10 cellular contexts compared by ENCODE assay signal in the genomic region with DNA sequence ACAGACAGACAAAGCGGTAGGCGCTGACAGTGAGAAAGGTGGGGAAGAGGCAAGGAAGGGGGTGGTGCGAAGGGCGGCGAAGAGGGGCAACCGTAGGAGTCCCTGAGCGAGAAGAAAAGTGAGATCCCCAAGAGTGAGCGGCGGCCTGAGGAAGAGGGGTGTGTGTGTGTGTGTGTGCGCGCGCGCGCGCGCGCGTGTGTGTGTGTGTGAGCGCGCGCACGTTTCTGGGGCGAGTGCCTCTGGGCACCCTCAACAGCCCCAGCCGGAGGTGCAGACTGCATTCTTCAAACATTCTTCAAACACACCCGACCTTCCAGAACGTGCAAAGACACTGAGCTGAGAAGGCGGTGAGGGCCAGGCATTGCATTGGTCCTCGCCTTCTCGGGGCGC.
DNase-seq lines count a peak whose midpoint lies in the region; ATAC-seq, FAIRE-seq and TF ChIP-seq lines count a peak whose summit lies in the region.
"Had no signal": no experiment of that assay in that cellular context is flagged by ENCODE, and none has a peak within 500 bp of the region (broad histone marks: within the 10 kb centered on the region; RNA-seq: fewer than 3 reads in every experiment).

No MANE protein-coding gene starts in this region.

- H3K9me3 ChIP-seq in keratinocyte (ENCODE audit: control insufficient read depth, low read depth, low read length), result no peaks in the 10 kb centered on the region

- H3K4me2 ChIP-seq in keratinocyte (ENCODE audit: control insufficient read depth, extremely low read depth, insufficient read depth, low read depth, low read length), result peak overlapping the region; percentile 39

- H3K79me2 ChIP-seq in keratinocyte (ENCODE audit: control insufficient read depth, insufficient read depth, low read length), result no peaks in the 10 kb centered on the region

- no peaks in the 10 kb centered on the region for H3K9me1 ChIP-seq in keratinocyte (ENCODE audit: control insufficient read depth, extremely low read depth, insufficient read depth, low read length)

- intact Hi-C loops in activated CD4-positive, alpha-beta T cell treated with anti-CD3 and anti-CD28 coated beads, Interleukin-2, amount 10 ng/mL, durations not matched to agents 24 days and 14 days (cut with micrococcal nuclease), result no loop called here

- no peak overlapping the region for H3K27ac Mint-ChIP-seq in activated CD4-positive, alpha-beta T cell treated with anti-CD3 and anti-CD28 coated beads, Interleukin-2, amount 10 ng/mL, durations not matched to agents 24 days and 14 days
- H3K27ac Mint-ChIP-seq in activated naive CD8-positive, alpha-beta T cell treated with anti-CD3 and anti-CD28 coated beads, Interleukin-2, amount 50 U/mL, for 24 hours, result no peak overlapping the region
- H3K27ac Mint-ChIP-seq in stimulated activated naive CD8-positive, alpha-beta T cell treated with anti-CD3 and anti-CD28 coated beads, Interleukin-15, Interleukin-2, amounts not matched to agents 100 ng/mL and 50 ng/mL, for 24 hours, result no peak overlapping the region

- peak overlapping the region; percentile 60 for H3K4me3 Mint-ChIP-seq in activated CD4-positive, alpha-beta T cell treated with anti-CD3 and anti-CD28 coated beads, Interleukin-2, amount 10 ng/mL, durations not matched to agents 24 days and 14 days
- H3K4me3 Mint-ChIP-seq in activated naive CD8-positive, alpha-beta T cell treated with anti-CD3 and anti-CD28 coated beads, Interleukin-2, amount 50 U/mL, for 24 hours, result peak overlapping the region; percentile 55
- H3K4me3 Mint-ChIP-seq in stimulated activated naive CD8-positive, alpha-beta T cell treated with anti-CD3 and anti-CD28 coated beads, Interleukin-15, Interleukin-2, amounts not matched to agents 100 ng/mL and 50 ng/mL, for 24 hours, result peak overlapping the region; percentile 67

- H3K36me3 Mint-ChIP-seq in activated CD4-positive, alpha-beta T cell treated with anti-CD3 and anti-CD28 coated beads, Interleukin-2, amount 10 ng/mL, durations not matched to agents 24 days and 14 days (ENCODE audit: low read depth), result no peaks in the 10 kb centered on the region
- no peaks in the 10 kb centered on the region for H3K36me3 Mint-ChIP-seq in activated naive CD8-positive, alpha-beta T cell treated with anti-CD3 and anti-CD28 coated beads, Interleukin-2, amount 50 U/mL, for 24 hours (ENCODE audit: low read depth)
- H3K36me3 Mint-ChIP-seq in stimulated activated naive CD8-positive, alpha-beta T cell treated with anti-CD3 and anti-CD28 coated beads, Interleukin-15, Interleukin-2, amounts not matched to agents 100 ng/mL and 50 ng/mL, for 24 hours (ENCODE audit: low read depth), result no peaks in the 10 kb centered on the region

- FAIRE-seq in keratinocyte (lab: Jason Lieb, UNC), result no peak

- peaks cover 63% of the 10 kb centered on the region for H3K27me3 ChIP-seq in keratinocyte (ENCODE audit: control insufficient read depth, extremely low read depth, insufficient read depth, low read length)

- dilution Hi-C loops in keratinocyte (cut with MboI; ENCODE audit: extremely low pct_ligation_motif_present, low sequenced_read_pairs), result no loop called here

- peaks cover 75% of the 10 kb centered on the region for H3K27me3 Mint-ChIP-seq in activated CD4-positive, alpha-beta T cell treated with anti-CD3 and anti-CD28 coated beads, Interleukin-2, amount 10 ng/mL, durations not matched to agents 24 days and 14 days
- peaks cover 61% of the 10 kb centered on the region for H3K27me3 Mint-ChIP-seq in activated naive CD8-positive, alpha-beta T cell treated with anti-CD3 and anti-CD28 coated beads, Interleukin-2, amount 50 U/mL, for 24 hours
- H3K27me3 Mint-ChIP-seq in stimulated activated naive CD8-positive, alpha-beta T cell treated with anti-CD3 and anti-CD28 coated beads, Interleukin-15, Interleukin-2, amounts not matched to agents 100 ng/mL and 50 ng/mL, for 24 hours, result peaks cover 73% of the 10 kb centered on the region

- peaks cover 3% of the 10 kb centered on the region for H3K4me1 ChIP-seq in keratinocyte (ENCODE audit: control insufficient read depth, extremely low read depth, insufficient read depth, low read length)

- TF ChIP-seq CTCF in keratinocyte (optimal IDR thresholded peaks at IDR 0.05 in 1 of 3, IDR thresholded peaks at IDR 0.05 in 1 of 3, conservative IDR thresholded peaks at IDR 0.05 in 1 of 3; ENCODE audit: extremely low read depth in 1 of 3, insufficient read depth in 2 of 3, low read length in 3 of 3), result no peak

- no peaks in the 10 kb centered on the region for H4K20me1 ChIP-seq in keratinocyte (ENCODE audit: control insufficient read depth, extremely low read depth, insufficient read depth, low read length)

- peak; percentile 29 for ATAC-seq in activated naive CD8-positive, alpha-beta T cell treated with anti-CD3 and anti-CD28 coated beads, Interleukin-2, amount 50 U/mL, for 24 hours
- ATAC-seq in GM19395 (IDR thresholded peaks at IDR 0.05; ENCODE audit: unreplicated experiment), result no peak

- H3K36me3 ChIP-seq in keratinocyte (ENCODE audit: control insufficient read depth in 2 of 2, extremely low read depth in 1 of 2, insufficient read depth in 2 of 2, low read length in 2 of 2), result no peaks in the 10 kb centered on the region

- DNase-seq in activated CD4-positive, alpha-beta T cell treated with anti-CD3 and anti-CD28 coated beads, Interleukin-2, amount 10 ng/mL, durations not matched to agents 24 days and 14 days, result no peak
- DNase-seq in activated CD4-positive, alpha-beta T cell treated with anti-CD3 and anti-CD28 coated beads for 1 hour, result no peak
- DNase-seq in activated naive CD8-positive, alpha-beta T cell treated with anti-CD3 and anti-CD28 coated beads, Interleukin-2, amount 50 U/mL, for 24 hours, result no peak
- DNase-seq in keratinocyte (ENCODE audit: low read depth, low spot score) (no peak), T-helper 9 cell (no peak), NCI-H226 (no peak)
- DNase-seq: activated effector memory CD4-positive, alpha-beta T cell treated with anti-CD3 and anti-CD28 coated beads, Interleukin-2, amount 50 U/mL, for 16 hours; NCI-H510A had no signal

- H3K9me3 Mint-ChIP-seq in activated CD4-positive, alpha-beta T cell treated with anti-CD3 and anti-CD28 coated beads, Interleukin-2, amount 10 ng/mL, durations not matched to agents 24 days and 14 days, result no peaks in the 10 kb centered on the region
- H3K9me3 Mint-ChIP-seq in activated naive CD8-positive, alpha-beta T cell treated with anti-CD3 and anti-CD28 coated beads, Interleukin-2, amount 50 U/mL, for 24 hours, result no peaks in the 10 kb centered on the region
- no peaks in the 10 kb centered on the region for H3K9me3 Mint-ChIP-seq in stimulated activated naive CD8-positive, alpha-beta T cell treated with anti-CD3 and anti-CD28 coated beads, Interleukin-15, Interleukin-2, amounts not matched to agents 100 ng/mL and 50 ng/mL, for 24 hours

- H3K4me1 Mint-ChIP-seq in activated CD4-positive, alpha-beta T cell treated with anti-CD3 and anti-CD28 coated beads, Interleukin-2, amount 10 ng/mL, durations not matched to agents 24 days and 14 days, result peaks cover 5% of the 10 kb centered on the region
- peaks cover 15% of the 10 kb centered on the region for H3K4me1 Mint-ChIP-seq in activated naive CD8-positive, alpha-beta T cell treated with anti-CD3 and anti-CD28 coated beads, Interleukin-2, amount 50 U/mL, for 24 hours
- H3K4me1 Mint-ChIP-seq in stimulated activated naive CD8-positive, alpha-beta T cell treated with anti-CD3 and anti-CD28 coated beads, Interleukin-15, Interleukin-2, amounts not matched to agents 100 ng/mL and 50 ng/mL, for 24 hours (ENCODE audit: low read depth), result peaks cover 13% of the 10 kb centered on the region

- H3K4me3 ChIP-seq in keratinocyte (ENCODE audit: control insufficient read depth in 2 of 3, extremely low read depth in 1 of 3, insufficient read depth in 2 of 3, low read depth in 1 of 3, low read length in 3 of 3), result no peak overlapping the region

- peak overlapping the region; percentile 13 for H2AFZ ChIP-seq in keratinocyte (ENCODE audit: control insufficient read depth, low read length)

- H3K9ac ChIP-seq in keratinocyte (ENCODE audit: control insufficient read depth, extremely low read depth, insufficient read depth, low read length), result no peak overlapping the region

- H3K27ac ChIP-seq in keratinocyte (ENCODE audit: control insufficient read depth, insufficient read depth, low read length), result no peak overlapping the region
